Comparison of ENCODE assay signal across 1 cellular context in the genomic region with DNA sequence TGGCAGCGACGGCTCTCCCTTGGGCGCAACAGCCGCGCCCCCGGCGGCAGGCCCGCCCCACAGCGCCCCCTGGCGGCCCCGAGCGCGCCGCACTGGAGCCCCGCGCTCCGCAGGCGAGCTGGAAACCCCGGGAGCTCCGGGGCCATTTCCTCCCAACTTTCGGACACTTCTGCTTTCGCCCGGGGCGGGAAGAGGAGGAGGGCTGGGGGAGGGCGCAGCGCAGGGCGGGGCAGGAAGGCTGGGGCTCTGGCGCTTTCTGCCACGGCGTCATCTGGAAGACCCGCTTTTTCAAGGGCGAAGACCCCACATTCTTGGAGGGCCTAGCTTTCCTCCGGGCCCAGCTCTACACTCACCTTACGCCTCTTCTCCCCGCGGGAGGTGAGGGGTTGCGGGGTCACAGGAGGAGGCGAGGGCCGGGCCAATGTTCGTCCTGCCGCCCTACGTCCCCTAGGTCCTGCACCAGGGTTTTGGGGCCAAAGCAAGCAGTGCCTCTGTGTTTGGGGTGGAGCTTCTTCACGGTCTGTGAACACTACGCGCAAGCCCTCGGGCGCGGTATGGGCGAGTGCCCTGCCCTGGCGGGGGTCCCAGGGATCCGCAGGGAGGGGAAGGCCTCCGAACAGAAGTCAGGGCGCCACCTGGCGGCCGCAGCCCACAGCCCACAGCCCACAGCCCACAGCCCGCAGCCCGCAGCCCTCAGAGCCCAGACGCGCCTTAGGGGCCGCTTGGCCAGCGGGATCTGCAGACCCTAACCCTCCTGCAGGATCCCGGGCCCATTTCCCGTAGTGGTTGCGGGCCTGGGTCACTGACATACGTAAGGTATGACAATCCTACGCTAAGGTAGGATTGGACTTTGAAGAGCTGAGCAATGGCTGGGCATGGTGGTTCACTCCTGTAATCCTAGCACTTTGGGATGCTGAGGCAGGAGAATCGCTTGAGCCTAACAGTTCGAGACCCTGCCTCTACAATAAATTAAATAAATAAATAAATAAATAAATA.
A peak's percentile ranks its signal among the peaks of the same experiment; 100 is the strongest.
TF ChIP-seq lines count a peak whose summit lies in the region.

No MANE protein-coding gene starts in this region.

TF ChIP-seq in HepG2, 621 proteins besides CTCF, POLR2A, EP300 and RAD21 (continued from another document and continues in another):
- 0 out of 2 replicates have a peak, but pooled peaks have one; percentile 65 for TF ChIP-seq ZNF329 (CRISPR knock-in tag; IDR thresholded peaks at IDR 0.05; ENCODE audit: low read depth)
- TF ChIP-seq ZNF556 (CRISPR knock-in tag; IDR thresholded peaks at IDR 0.05; ENCODE audit: borderline replicate concordance) = peak; percentile 28; the same call in 1 of the 2 replicates
- TF ChIP-seq PTBP1 (IDR thresholded peaks at IDR 0.05; ENCODE audit: low read depth, low read length, poor library complexity, severe bottlenecking) = peak; percentile 53
- TF ChIP-seq, protein P1, sequence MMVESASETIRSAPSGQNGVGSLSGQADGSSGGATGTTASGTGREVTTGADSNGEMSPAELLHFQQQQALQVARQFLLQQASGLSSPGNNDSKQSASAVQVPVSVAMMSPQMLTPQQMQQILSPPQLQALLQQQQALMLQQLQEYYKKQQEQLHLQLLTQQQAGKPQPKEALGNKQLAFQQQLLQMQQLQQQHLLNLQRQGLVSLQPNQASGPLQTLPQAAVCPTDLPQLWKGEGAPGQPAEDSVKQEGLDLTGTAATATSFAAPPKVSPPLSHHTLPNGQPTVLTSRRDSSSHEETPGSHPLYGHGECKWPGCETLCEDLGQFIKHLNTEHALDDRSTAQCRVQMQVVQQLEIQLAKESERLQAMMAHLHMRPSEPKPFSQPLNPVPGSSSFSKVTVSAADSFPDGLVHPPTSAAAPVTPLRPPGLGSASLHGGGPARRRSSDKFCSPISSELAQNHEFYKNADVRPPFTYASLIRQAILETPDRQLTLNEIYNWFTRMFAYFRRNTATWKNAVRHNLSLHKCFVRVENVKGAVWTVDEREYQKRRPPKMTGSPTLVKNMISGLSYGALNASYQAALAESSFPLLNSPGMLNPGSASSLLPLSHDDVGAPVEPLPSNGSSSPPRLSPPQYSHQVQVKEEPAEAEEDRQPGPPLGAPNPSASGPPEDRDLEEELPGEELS (CRISPR knock-in tag; IDR thresholded peaks at IDR 0.05) = no peak
- 0 out of 2 replicates have a peak, but pooled peaks have one; percentile 6 for TF ChIP-seq RCOR2 (CRISPR knock-in tag; IDR thresholded peaks at IDR 0.05)
- peak; percentile 97 for TF ChIP-seq ZBTB7B (CRISPR knock-in tag; IDR thresholded peaks at IDR 0.05)
- no peak; the same call in 1 of the 2 replicates for TF ChIP-seq ZNF589 (CRISPR knock-in tag; conservative IDR thresholded peaks at IDR 0.05)
- peak; percentile 56; the same call in 1 of the 2 replicates for TF ChIP-seq SMC3 (IDR thresholded peaks at IDR 0.05; ENCODE audit: low read length)
- TF ChIP-seq, protein P2, sequence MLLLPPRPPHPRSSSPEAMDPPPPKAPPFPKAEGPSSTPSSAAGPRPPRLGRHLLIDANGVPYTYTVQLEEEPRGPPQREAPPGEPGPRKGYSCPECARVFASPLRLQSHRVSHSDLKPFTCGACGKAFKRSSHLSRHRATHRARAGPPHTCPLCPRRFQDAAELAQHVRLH (CRISPR knock-in tag; IDR thresholded peaks at IDR 0.05; ENCODE audit: borderline replicate concordance, low read depth) = peak; percentile 45; the same call in 1 of the 2 replicates
- peak; percentile 16 for TF ChIP-seq XRCC5 (optimal IDR thresholded peaks at IDR 0.05; ENCODE audit: low read length)
- TF ChIP-seq ZNF552 (CRISPR knock-in tag; IDR thresholded peaks at IDR 0.05; ENCODE audit: borderline replicate concordance) = no peak
- TF ChIP-seq, protein P3, sequence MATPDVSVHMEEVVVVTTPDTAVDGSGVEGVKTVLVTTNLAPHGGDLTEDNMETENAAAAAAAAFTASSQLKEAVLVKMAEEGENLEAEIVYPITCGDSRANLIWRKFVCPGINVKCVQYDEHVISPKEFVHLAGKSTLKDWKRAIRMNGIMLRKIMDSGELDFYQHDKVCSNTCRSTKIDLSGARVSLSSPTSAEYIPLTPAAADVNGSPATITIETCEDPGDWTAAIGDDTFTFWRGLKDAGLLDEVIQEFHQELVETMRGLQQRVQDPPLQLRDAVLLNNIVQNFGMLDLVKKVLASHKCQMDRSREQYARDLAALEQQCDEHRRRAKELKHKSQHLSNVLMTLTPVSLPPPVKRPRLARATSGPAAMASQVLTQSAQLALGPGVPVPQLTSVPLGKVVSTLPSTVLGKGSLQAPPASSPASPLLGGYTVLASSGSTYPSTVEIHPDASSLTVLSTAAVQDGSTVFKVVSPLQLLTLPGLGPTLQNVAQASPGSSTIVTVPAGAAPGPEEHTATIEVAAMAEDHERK (CRISPR knock-in tag; IDR thresholded peaks at IDR 0.05; ENCODE audit: low read depth) = no peak
- TF ChIP-seq, protein P4, sequence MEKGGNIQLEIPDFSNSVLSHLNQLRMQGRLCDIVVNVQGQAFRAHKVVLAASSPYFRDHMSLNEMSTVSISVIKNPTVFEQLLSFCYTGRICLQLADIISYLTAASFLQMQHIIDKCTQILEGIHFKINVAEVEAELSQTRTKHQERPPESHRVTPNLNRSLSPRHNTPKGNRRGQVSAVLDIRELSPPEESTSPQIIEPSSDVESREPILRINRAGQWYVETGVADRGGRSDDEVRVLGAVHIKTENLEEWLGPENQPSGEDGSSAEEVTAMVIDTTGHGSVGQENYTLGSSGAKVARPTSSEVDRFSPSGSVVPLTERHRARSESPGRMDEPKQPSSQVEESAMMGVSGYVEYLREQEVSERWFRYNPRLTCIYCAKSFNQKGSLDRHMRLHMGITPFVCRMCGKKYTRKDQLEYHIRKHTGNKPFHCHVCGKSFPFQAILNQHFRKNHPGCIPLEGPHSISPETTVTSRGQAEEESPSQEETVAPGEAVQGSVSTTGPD (CRISPR knock-in tag; IDR thresholded peaks at IDR 0.05) = no peak
- TF ChIP-seq ASH2L (IDR thresholded peaks at IDR 0.05; ENCODE audit: insufficient read length, low read depth, low read length) = peak; percentile 82
- no peak for TF ChIP-seq WIZ (CRISPR knock-in tag; IDR thresholded peaks at IDR 0.05)
- TF ChIP-seq U2AF1 (optimal IDR thresholded peaks at IDR 0.05; ENCODE audit: low read depth, low read length) = no peak
- TF ChIP-seq, protein P5, sequence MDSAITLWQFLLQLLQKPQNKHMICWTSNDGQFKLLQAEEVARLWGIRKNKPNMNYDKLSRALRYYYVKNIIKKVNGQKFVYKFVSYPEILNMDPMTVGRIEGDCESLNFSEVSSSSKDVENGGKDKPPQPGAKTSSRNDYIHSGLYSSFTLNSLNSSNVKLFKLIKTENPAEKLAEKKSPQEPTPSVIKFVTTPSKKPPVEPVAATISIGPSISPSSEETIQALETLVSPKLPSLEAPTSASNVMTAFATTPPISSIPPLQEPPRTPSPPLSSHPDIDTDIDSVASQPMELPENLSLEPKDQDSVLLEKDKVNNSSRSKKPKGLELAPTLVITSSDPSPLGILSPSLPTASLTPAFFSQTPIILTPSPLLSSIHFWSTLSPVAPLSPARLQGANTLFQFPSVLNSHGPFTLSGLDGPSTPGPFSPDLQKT (CRISPR knock-in tag; IDR thresholded peaks at IDR 0.05; ENCODE audit: borderline replicate concordance) = no peak
- 0 out of 2 replicates have a peak, but pooled peaks have one; percentile 34 for TF ChIP-seq FOSL2 (CRISPR knock-in tag; IDR thresholded peaks at IDR 0.05)
- no peak for TF ChIP-seq ZNF282 (IDR thresholded peaks at IDR 0.05; ENCODE audit: partially characterized antibody)
- peak; percentile 72 for TF ChIP-seq TEAD3 (CRISPR knock-in tag; optimal IDR thresholded peaks at IDR 0.05; ENCODE audit: borderline replicate concordance)
- TF ChIP-seq ZNF256 (CRISPR knock-in tag; conservative IDR thresholded peaks at IDR 0.05) = no peak
- TF ChIP-seq MAFG (CRISPR knock-in tag; IDR thresholded peaks at IDR 0.05) = 0 out of 2 replicates have a peak, but pooled peaks have one; percentile 43
- TF ChIP-seq LCORL (IDR thresholded peaks at IDR 0.05) = no peak
- peak; percentile 82 for TF ChIP-seq LCORL (CRISPR knock-in tag; IDR thresholded peaks at IDR 0.05)
- TF ChIP-seq ZSCAN9 (CRISPR knock-in tag; IDR thresholded peaks at IDR 0.05; ENCODE audit: borderline replicate concordance) = no peak
- TF ChIP-seq, protein P6, sequence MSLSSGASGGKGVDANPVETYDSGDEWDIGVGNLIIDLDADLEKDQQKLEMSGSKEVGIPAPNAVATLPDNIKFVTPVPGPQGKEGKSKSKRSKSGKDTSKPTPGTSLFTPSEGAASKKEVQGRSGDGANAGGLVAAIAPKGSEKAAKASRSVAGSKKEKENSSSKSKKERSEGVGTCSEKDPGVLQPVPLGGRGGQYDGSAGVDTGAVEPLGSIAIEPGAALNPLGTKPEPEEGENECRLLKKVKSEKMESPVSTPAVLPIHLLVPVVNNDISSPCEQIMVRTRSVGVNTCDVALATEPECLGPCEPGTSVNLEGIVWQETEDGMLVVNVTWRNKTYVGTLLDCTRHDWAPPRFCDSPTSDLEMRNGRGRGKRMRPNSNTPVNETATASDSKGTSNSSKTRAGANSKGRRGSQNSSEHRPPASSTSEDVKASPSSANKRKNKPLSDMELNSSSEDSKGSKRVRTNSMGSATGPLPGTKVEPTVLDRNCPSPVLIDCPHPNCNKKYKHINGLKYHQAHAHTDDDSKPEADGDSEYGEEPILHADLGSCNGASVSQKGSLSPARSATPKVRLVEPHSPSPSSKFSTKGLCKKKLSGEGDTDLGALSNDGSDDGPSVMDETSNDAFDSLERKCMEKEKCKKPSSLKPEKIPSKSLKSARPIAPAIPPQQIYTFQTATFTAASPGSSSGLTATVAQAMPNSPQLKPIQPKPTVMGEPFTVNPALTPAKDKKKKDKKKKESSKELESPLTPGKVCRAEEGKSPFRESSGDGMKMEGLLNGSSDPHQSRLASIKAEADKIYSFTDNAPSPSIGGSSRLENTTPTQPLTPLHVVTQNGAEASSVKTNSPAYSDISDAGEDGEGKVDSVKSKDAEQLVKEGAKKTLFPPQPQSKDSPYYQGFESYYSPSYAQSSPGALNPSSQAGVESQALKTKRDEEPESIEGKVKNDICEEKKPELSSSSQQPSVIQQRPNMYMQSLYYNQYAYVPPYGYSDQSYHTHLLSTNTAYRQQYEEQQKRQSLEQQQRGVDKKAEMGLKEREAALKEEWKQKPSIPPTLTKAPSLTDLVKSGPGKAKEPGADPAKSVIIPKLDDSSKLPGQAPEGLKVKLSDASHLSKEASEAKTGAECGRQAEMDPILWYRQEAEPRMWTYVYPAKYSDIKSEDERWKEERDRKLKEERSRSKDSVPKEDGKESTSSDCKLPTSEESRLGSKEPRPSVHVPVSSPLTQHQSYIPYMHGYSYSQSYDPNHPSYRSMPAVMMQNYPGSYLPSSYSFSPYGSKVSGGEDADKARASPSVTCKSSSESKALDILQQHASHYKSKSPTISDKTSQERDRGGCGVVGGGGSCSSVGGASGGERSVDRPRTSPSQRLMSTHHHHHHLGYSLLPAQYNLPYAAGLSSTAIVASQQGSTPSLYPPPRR (CRISPR knock-in tag; IDR thresholded peaks at IDR 0.05; ENCODE audit: borderline replicate concordance) = peak; percentile 35; the same call in 1 of the 2 replicates
- TF ChIP-seq ZNF34 (CRISPR knock-in tag; IDR thresholded peaks at IDR 0.05; ENCODE audit: borderline replicate concordance) = 0 out of 2 replicates have a peak, but pooled peaks have one; percentile 16
- TF ChIP-seq ZNF124 (CRISPR knock-in tag; IDR thresholded peaks at IDR 0.05) = no peak
- TF ChIP-seq ZNF766 (CRISPR knock-in tag; IDR thresholded peaks at IDR 0.05; ENCODE audit: borderline replicate concordance) = no peak
- TF ChIP-seq, protein P7, sequence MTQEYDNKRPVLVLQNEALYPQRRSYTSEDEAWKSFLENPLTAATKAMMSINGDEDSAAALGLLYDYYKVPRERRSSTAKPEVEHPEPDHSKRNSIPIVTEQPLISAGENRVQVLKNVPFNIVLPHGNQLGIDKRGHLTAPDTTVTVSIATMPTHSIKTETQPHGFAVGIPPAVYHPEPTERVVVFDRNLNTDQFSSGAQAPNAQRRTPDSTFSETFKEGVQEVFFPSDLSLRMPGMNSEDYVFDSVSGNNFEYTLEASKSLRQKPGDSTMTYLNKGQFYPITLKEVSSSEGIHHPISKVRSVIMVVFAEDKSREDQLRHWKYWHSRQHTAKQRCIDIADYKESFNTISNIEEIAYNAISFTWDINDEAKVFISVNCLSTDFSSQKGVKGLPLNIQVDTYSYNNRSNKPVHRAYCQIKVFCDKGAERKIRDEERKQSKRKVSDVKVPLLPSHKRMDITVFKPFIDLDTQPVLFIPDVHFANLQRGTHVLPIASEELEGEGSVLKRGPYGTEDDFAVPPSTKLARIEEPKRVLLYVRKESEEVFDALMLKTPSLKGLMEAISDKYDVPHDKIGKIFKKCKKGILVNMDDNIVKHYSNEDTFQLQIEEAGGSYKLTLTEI (CRISPR knock-in tag; conservative IDR thresholded peaks at IDR 0.05) = no peak
- no peak for TF ChIP-seq NR2F6 (IDR thresholded peaks at IDR 0.05)
- no peak for TF ChIP-seq NR2F6 (CRISPR knock-in tag; IDR thresholded peaks at IDR 0.05)
- TF ChIP-seq, protein P8, sequence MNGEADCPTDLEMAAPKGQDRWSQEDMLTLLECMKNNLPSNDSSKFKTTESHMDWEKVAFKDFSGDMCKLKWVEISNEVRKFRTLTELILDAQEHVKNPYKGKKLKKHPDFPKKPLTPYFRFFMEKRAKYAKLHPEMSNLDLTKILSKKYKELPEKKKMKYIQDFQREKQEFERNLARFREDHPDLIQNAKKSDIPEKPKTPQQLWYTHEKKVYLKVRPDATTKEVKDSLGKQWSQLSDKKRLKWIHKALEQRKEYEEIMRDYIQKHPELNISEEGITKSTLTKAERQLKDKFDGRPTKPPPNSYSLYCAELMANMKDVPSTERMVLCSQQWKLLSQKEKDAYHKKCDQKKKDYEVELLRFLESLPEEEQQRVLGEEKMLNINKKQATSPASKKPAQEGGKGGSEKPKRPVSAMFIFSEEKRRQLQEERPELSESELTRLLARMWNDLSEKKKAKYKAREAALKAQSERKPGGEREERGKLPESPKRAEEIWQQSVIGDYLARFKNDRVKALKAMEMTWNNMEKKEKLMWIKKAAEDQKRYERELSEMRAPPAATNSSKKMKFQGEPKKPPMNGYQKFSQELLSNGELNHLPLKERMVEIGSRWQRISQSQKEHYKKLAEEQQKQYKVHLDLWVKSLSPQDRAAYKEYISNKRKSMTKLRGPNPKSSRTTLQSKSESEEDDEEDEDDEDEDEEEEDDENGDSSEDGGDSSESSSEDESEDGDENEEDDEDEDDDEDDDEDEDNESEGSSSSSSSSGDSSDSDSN (CRISPR knock-in tag; IDR thresholded peaks at IDR 0.05) = peak; percentile 76
- no peak for TF ChIP-seq NFKB2 (CRISPR knock-in tag; IDR thresholded peaks at IDR 0.05; ENCODE audit: borderline replicate concordance)
- TF ChIP-seq ZNF30 (CRISPR knock-in tag; IDR thresholded peaks at IDR 0.05) = no peak
